9 cellular contexts compared by ENCODE assay signal in genomic region chr3:172317984-172318383, GRCh38.
DNase-seq lines count a peak whose midpoint lies in the region; TF ChIP-seq lines count a peak whose summit lies in the region.
"Had no signal": no experiment of that assay in that cellular context is flagged by ENCODE, and none has a peak within 500 bp of the region (broad histone marks: within the 10 kb centered on the region; RNA-seq: fewer than 3 reads in every experiment).

No MANE protein-coding gene starts in this region.

- POLR2A ChIA-PET in HEK293 (lab: Yijun Ruan, JAX), result no interaction called here

- intact Hi-C loops in dendritic cell treated with granulocyte-macrophage colony-stimulating factor and Interleukin-4, amounts not matched to agents 40 ng/mL and 50 ng/mL, for 4 days (cut with micrococcal nuclease), result no loop called here

- CTCF ChIA-PET in HEK293 (lab: Yijun Ruan, JAX), result interaction anchor here (0.6 to 2.4 kb wide), 3 partner anchors 14 to 1461 kb away, joined by 3 to 13 read pairs (median 3); no protein-coding TSS in a partner anchor

- no peak for TF ChIP-seq CTCF in HEK293 (tag by site-specific recombination; IDR thresholded peaks at IDR 0.05)

- no peak overlapping the region for H3K27ac ChIP-seq in HEK293 (ENCODE audit: extremely low read depth, low read depth, low read length)
- H3K27ac ChIP-seq in mesodermal cell (ENCODE audit: low read depth, low read length, severe bottlenecking), result peak overlapping the region; percentile 94

- no peaks in the 10 kb centered on the region for H3K9me3 Mint-ChIP-seq in dendritic cell treated with granulocyte-macrophage colony-stimulating factor and Interleukin-4, amounts not matched to agents 40 ng/mL and 50 ng/mL, for 4 days
- H3K9me3 Mint-ChIP-seq: naive B cell had no signal

- H3K36me3 ChIP-seq in HEK293 (ENCODE audit: control insufficient read depth in 2 of 2, insufficient read depth in 1 of 2, low read length in 2 of 2), result peaks cover 0 to 12% of the 10 kb centered on the region in 2 experiments; a peak in 1 of 3 replicates
- peaks cover 77% of the 10 kb centered on the region for H3K36me3 ChIP-seq in mesodermal cell (ENCODE audit: control insufficient read depth, insufficient read depth, low read length)

- no peaks in the 10 kb centered on the region for H3K27me3 Mint-ChIP-seq in dendritic cell treated with granulocyte-macrophage colony-stimulating factor and Interleukin-4, amounts not matched to agents 40 ng/mL and 50 ng/mL, for 4 days
- H3K27me3 Mint-ChIP-seq: naive B cell had no signal

- H3K9me3 ChIP-seq in HEK293 (ENCODE audit: control insufficient read depth, insufficient read depth, low read depth, low read length), result no peaks in the 10 kb centered on the region
- no peaks in the 10 kb centered on the region for H3K9me3 ChIP-seq in mesodermal cell (ENCODE audit: control insufficient read depth, low read length)

- H3K4me1 ChIP-seq in HEK293 (ENCODE audit: control insufficient read depth, insufficient read depth, low read length) (no peaks in the 10 kb centered on the region), mesodermal cell (ENCODE audit: control insufficient read depth, insufficient read depth, low read length, poor library complexity, severe bottlenecking) (peaks cover 75% of the 10 kb centered on the region)

- 27 to 44% methylated on average over 1 of the region's 1 CpG for WGBS in mesodermal cell (ENCODE audit: insufficient coverage in 2 of 2), 2 experiments

- H3K36me3 Mint-ChIP-seq in dendritic cell treated with granulocyte-macrophage colony-stimulating factor and Interleukin-4, amounts not matched to agents 40 ng/mL and 50 ng/mL, for 4 days (ENCODE audit: low read depth), result peaks cover 55% of the 10 kb centered on the region
- H3K36me3 Mint-ChIP-seq: naive B cell had no signal

- no peak overlapping the region for H3K4me3 ChIP-seq in HEK293 (ENCODE audit: low read depth, low read length)
- H3K4me3 ChIP-seq in mesodermal cell (ENCODE audit: extremely low read depth, insufficient read depth, low read length, poor library complexity, severe bottlenecking), result no peak overlapping the region

- peaks cover 49% of the 10 kb centered on the region for H3K4me1 Mint-ChIP-seq in dendritic cell treated with granulocyte-macrophage colony-stimulating factor and Interleukin-4, amounts not matched to agents 40 ng/mL and 50 ng/mL, for 4 days (ENCODE audit: low read depth)
- H3K4me1 Mint-ChIP-seq: naive B cell had no signal

- DNase-seq in DMS 273 treated with DMSO at 0.1 percent for 48 hours (lab: John Stamatoyannopoulos, UW) (peak; percentile 99), NCI-H524 (lab: John Stamatoyannopoulos, UW) (peak; percentile 97 to 98), HuH-7 (ENCODE audit: low spot score) (no peak), NK-92 (lab: John Stamatoyannopoulos, UW; ENCODE audit: unreplicated experiment) (no peak), NCI-H128 (lab: John Stamatoyannopoulos, UW; ENCODE audit: unreplicated experiment) (no peak)
- DNase-seq: naive B cell had no signal

- H3K4me3 Mint-ChIP-seq in dendritic cell treated with granulocyte-macrophage colony-stimulating factor and Interleukin-4, amounts not matched to agents 40 ng/mL and 50 ng/mL, for 4 days, result peak overlapping the region; percentile 13
- H3K4me3 Mint-ChIP-seq: naive B cell had no signal

- peak overlapping the region; percentile 93 for H3K27ac Mint-ChIP-seq in dendritic cell treated with granulocyte-macrophage colony-stimulating factor and Interleukin-4, amounts not matched to agents 40 ng/mL and 50 ng/mL, for 4 days

TF ChIP-seq in HEK293, 187 proteins besides CTCF, POLR2A, EP300 and RAD21:
- TF ChIP-seq OSR2 (tag by site-specific recombination; IDR thresholded peaks at IDR 0.05), result no peak
- no peak for TF ChIP-seq ZEB2 (tag by site-specific recombination; IDR thresholded peaks at IDR 0.05)
- no peak for TF ChIP-seq MEIS1 (CRISPR knock-in tag; IDR thresholded peaks at IDR 0.05; ENCODE audit: borderline replicate concordance)
- TF ChIP-seq, protein P1, sequence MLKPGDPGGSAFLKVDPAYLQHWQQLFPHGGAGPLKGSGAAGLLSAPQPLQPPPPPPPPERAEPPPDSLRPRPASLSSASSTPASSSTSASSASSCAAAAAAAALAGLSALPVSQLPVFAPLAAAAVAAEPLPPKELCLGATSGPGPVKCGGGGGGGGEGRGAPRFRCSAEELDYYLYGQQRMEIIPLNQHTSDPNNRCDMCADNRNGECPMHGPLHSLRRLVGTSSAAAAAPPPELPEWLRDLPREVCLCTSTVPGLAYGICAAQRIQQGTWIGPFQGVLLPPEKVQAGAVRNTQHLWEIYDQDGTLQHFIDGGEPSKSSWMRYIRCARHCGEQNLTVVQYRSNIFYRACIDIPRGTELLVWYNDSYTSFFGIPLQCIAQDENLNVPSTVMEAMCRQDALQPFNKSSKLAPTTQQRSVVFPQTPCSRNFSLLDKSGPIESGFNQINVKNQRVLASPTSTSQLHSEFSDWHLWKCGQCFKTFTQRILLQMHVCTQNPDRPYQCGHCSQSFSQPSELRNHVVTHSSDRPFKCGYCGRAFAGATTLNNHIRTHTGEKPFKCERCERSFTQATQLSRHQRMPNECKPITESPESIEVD (tag by site-specific recombination; IDR thresholded peaks at IDR 0.05), result peak; percentile 53; the same call in 1 of the 2 replicates
- no peak for TF ChIP-seq KLF7 (tag by site-specific recombination; IDR thresholded peaks at IDR 0.05; ENCODE audit: borderline replicate concordance)
- no peak for TF ChIP-seq GLIS1 (tag by site-specific recombination; IDR thresholded peaks at IDR 0.05)
- TF ChIP-seq ZNF600 (tag by site-specific recombination; IDR thresholded peaks at IDR 0.05), result peak; percentile 33; the same call in 1 of the 2 replicates
- TF ChIP-seq GFI1B (tag by site-specific recombination; IDR thresholded peaks at IDR 0.05), result no peak
- no peak for TF ChIP-seq YY1 (tag by site-specific recombination; IDR thresholded peaks at IDR 0.05)
- no peak for TF ChIP-seq GLIS2 (tag by site-specific recombination; IDR thresholded peaks at IDR 0.05)
- TF ChIP-seq ZNF830 (tag by site-specific recombination; IDR thresholded peaks at IDR 0.05; ENCODE audit: low read depth), result no peak
- no peak for TF ChIP-seq ZNF548 (tag by site-specific recombination; IDR thresholded peaks at IDR 0.05)
- no peak for TF ChIP-seq REPIN1 (tag by site-specific recombination; IDR thresholded peaks at IDR 0.05; ENCODE audit: low read depth)
- no peak for TF ChIP-seq ZBTB17 (tag by site-specific recombination; IDR thresholded peaks at IDR 0.05)
- peak; percentile 70 for TF ChIP-seq PRDM1 (tag by site-specific recombination; IDR thresholded peaks at IDR 0.05)
- TF ChIP-seq ZNF521 (tag by site-specific recombination; IDR thresholded peaks at IDR 0.05), result no peak
- TF ChIP-seq GLI2 (tag by site-specific recombination; IDR thresholded peaks at IDR 0.05; ENCODE audit: borderline replicate concordance, low read depth), result no peak
- TF ChIP-seq ZSCAN5A (tag by site-specific recombination; IDR thresholded peaks at IDR 0.05), result no peak
- TF ChIP-seq ZSCAN23 (tag by site-specific recombination; IDR thresholded peaks at IDR 0.05), result no peak
- no peak for TF ChIP-seq ZFHX2 (tag by site-specific recombination; conservative IDR thresholded peaks at IDR 0.05)

Comparison
In these comparisons a context has a peak if more than half of its experiments do, and no peak if none do; other contexts are left out.
1. DNase-seq: peak in DMS 273 treated with DMSO at 0.1 percent for 48 hours (single experiment) and NCI-H524 (2 of 2); none in HuH-7 (single experiment), NK-92 (single experiment) and NCI-H128 (single experiment).